ENCODE assay signal across 9 cellular contexts in genomic region chr6:119148102-119148824, GRCh38.
DNase-seq lines count a peak whose midpoint lies in the region; ATAC-seq, FAIRE-seq and TF ChIP-seq lines count a peak whose summit lies in the region.
"Had no signal": no experiment of that assay in that cellular context is flagged by ENCODE, and none has a peak within 500 bp of the region (broad histone marks: within the 10 kb centered on the region; RNA-seq: fewer than 3 reads in every experiment).

No MANE protein-coding gene starts in this region.

- H2AFZ ChIP-seq in K562 (ENCODE audit: low read depth, low read length): peak overlapping the region; percentile 78

- H3K4me1 ChIP-seq in CD8-positive, alpha-beta T cell (ENCODE audit: insufficient read depth, low read length): no peaks in the 10 kb centered on the region
- H3K4me1 ChIP-seq in K562 (replicated peaks in 1 of 2; ENCODE audit: control insufficient read depth in 2 of 2, insufficient read depth in 2 of 2, low read length in 2 of 2): peaks cover 23 to 39% of the 10 kb centered on the region in 2 experiments

- no peak overlapping the region for H3K27ac ChIP-seq in CD8-positive, alpha-beta T cell (ENCODE audit: low read depth, low read length)
- peak overlapping the region; percentile 85 for H3K27ac ChIP-seq in K562 (ENCODE audit: extremely low read depth, low read depth, low read length)

- TF ChIP-seq EP300 in K562 (IDR thresholded peaks at IDR 0.05; ENCODE audit: low read length): no peak

- BruUV-seq in K562 (replicated peaks; lab: Mats Ljungman, UMichigan): no TSS peak

- no peaks in the 10 kb centered on the region for H3K79me2 ChIP-seq in K562 (ENCODE audit: control insufficient read depth, insufficient read depth, low read length)

- peak; percentile 87 for FAIRE-seq in K562 (lab: Jason Lieb, UNC)

- H4K20me1 ChIP-seq in K562 (replicated peaks; ENCODE audit: control insufficient read depth, insufficient read depth, low read length): no peaks in the 10 kb centered on the region

- CTCF ChIA-PET in CD8-positive, alpha-beta T cell (lab: Charles Lee): interaction anchor here (0.7 to 2.3 kb wide), 7 partner anchors 14 to 360 kb away, joined by 3 to 7 read pairs (median 3); no protein-coding TSS in a partner anchor
- CTCF ChIA-PET in K562 (lab: Yijun Ruan, JAX; ENCODE audit: low intra/inter-chr PET ratio): interaction anchor here (0.6 kb wide), 1 partner anchor 594 kb away, joined by 5 read pairs; no protein-coding TSS in a partner anchor

- no peak overlapping the region for H3K27ac Mint-ChIP-seq in CD8-positive, alpha-beta T cell
- H3K27ac Mint-ChIP-seq in immature natural killer cell: peak overlapping the region in 3 of 6 donors; percentile 53 to 64 (median 63)
- peak overlapping the region; percentile 81 for H3K27ac Mint-ChIP-seq in stimulated activated naive CD8-positive, alpha-beta T cell treated with anti-CD3 and anti-CD28 coated beads, Interleukin-15, Interleukin-2, amounts not matched to agents 100 ng/mL and 50 ng/mL, for 24 hours
- H3K27ac Mint-ChIP-seq: activated B cell treated with CpG ODN at 0.5 μM for 24 hours had no signal

- peaks cover 1% of the 10 kb centered on the region for H3K4me1 Mint-ChIP-seq in CD8-positive, alpha-beta T cell (ENCODE audit: low read depth)
- peaks cover 26 to 46% of the 10 kb centered on the region in 2 donors for H3K4me1 Mint-ChIP-seq in immature natural killer cell
- H3K4me1 Mint-ChIP-seq in stimulated activated naive CD8-positive, alpha-beta T cell treated with anti-CD3 and anti-CD28 coated beads, Interleukin-15, Interleukin-2, amounts not matched to agents 100 ng/mL and 50 ng/mL, for 24 hours (ENCODE audit: low read depth): peaks cover 56% of the 10 kb centered on the region

- H3K9me3 ChIP-seq in CD8-positive, alpha-beta T cell (ENCODE audit: low read length): no peaks in the 10 kb centered on the region
- H3K9me3 ChIP-seq in K562 (replicated peaks; ENCODE audit: control insufficient read depth, insufficient read depth, low read depth, low read length): peaks cover 4% of the 10 kb centered on the region; the same call in 1 of the 2 replicates

- no peaks in the 10 kb centered on the region for H3K36me3 Mint-ChIP-seq in CD8-positive, alpha-beta T cell
- no peaks in the 10 kb centered on the region for H3K36me3 Mint-ChIP-seq in immature natural killer cell
- H3K36me3 Mint-ChIP-seq in stimulated activated naive CD8-positive, alpha-beta T cell treated with anti-CD3 and anti-CD28 coated beads, Interleukin-15, Interleukin-2, amounts not matched to agents 100 ng/mL and 50 ng/mL, for 24 hours (ENCODE audit: low read depth): no peaks in the 10 kb centered on the region

- H3K27me3 Mint-ChIP-seq in CD8-positive, alpha-beta T cell (ENCODE audit: low read depth): no peaks in the 10 kb centered on the region
- H3K27me3 Mint-ChIP-seq in immature natural killer cell (ENCODE audit: low read depth in 3 of 3): peaks cover 0 to 3% (median 2%) of the 10 kb centered on the region in 3 donors
- peaks cover 11% of the 10 kb centered on the region for H3K27me3 Mint-ChIP-seq in stimulated activated naive CD8-positive, alpha-beta T cell treated with anti-CD3 and anti-CD28 coated beads, Interleukin-15, Interleukin-2, amounts not matched to agents 100 ng/mL and 50 ng/mL, for 24 hours

- H3K4me2 ChIP-seq in K562 (ENCODE audit: insufficient read depth, low read length): peak overlapping the region; percentile 70; the same call in 1 of the 2 replicates

- POLR2A ChIA-PET in CD8-positive, alpha-beta T cell (lab: Charles Lee): no interaction called here
- POLR2A ChIA-PET in K562 (lab: Yijun Ruan, JAX): interaction anchor here (0.6 to 3.6 kb wide), 5 partner anchors 10 to 470 kb away, joined by 3 to 25 read pairs (median 3); no protein-coding TSS in a partner anchor

- peak; percentile 43 to 78 for TF ChIP-seq RAD21 in K562 (CRISPR knock-in tag; conservative IDR thresholded peaks at IDR 0.05 in 1 of 2, IDR thresholded peaks at IDR 0.05 in 1 of 2)

- H3K27me3 ChIP-seq in CD8-positive, alpha-beta T cell (ENCODE audit: insufficient read depth, low read length): no peaks in the 10 kb centered on the region
- H3K27me3 ChIP-seq in K562 (ENCODE audit: control insufficient read depth in 2 of 2, insufficient read depth in 2 of 2, low read length in 2 of 2): no peaks in the 10 kb centered on the region

- no peak for DNase-seq in CD8-positive, alpha-beta T cell
- peak; percentile 52 for DNase-seq in GM20000 (ENCODE audit: low spot score)
- DNase-seq in NCI-H526 (lab: John Stamatoyannopoulos, UW): peak; percentile 63 to 83
- peak; percentile 31 to 71 (median 40) for DNase-seq in K562 (ENCODE audit: extremely low read depth in 1 of 4, low spot score in 3 of 4)
- peak in 2 of 3 donors; percentile 22 to 33 for DNase-seq in immature natural killer cell
- DNase-seq in cortex of kidney (lab: John Stamatoyannopoulos, UW): no peak
- DNase-seq: activated B cell treated with CpG ODN at 0.5 μM for 24 hours had no signal

- H3K36me3 ChIP-seq in CD8-positive, alpha-beta T cell (ENCODE audit: insufficient read depth, low read length): no peaks in the 10 kb centered on the region
- H3K36me3 ChIP-seq in K562 (ENCODE audit: control insufficient read depth, insufficient read depth, low read length): no peaks in the 10 kb centered on the region

- H3K4me3 Mint-ChIP-seq in CD8-positive, alpha-beta T cell: no peak overlapping the region
- peak overlapping the region in 1 of 5 donors; percentile 15 for H3K4me3 Mint-ChIP-seq in immature natural killer cell
- no peak overlapping the region for H3K4me3 Mint-ChIP-seq in stimulated activated naive CD8-positive, alpha-beta T cell treated with anti-CD3 and anti-CD28 coated beads, Interleukin-15, Interleukin-2, amounts not matched to agents 100 ng/mL and 50 ng/mL, for 24 hours
- H3K4me3 Mint-ChIP-seq: activated B cell treated with CpG ODN at 0.5 μM for 24 hours had no signal

- no peak overlapping the region for H3K4me3 ChIP-seq in CD8-positive, alpha-beta T cell (ENCODE audit: low read depth, low read length)
- H3K4me3 ChIP-seq in K562: no peak overlapping the region

- peak; percentile 40 for TF ChIP-seq CTCF in CD8-positive, alpha-beta T cell (IDR thresholded peaks at IDR 0.05)
- TF ChIP-seq CTCF in GM20000 (IDR thresholded peaks at IDR 0.05; ENCODE audit: extremely low read depth, missing control alignments): peak; percentile 64
- TF ChIP-seq CTCF in K562 (IDR thresholded peaks at IDR 0.05 in 2 of 3, conservative IDR thresholded peaks at IDR 0.05 in 1 of 3; ENCODE audit: insufficient read depth in 2 of 3, low read depth in 1 of 3, low read length in 3 of 3): peak; percentile 44 to 69 (median 52); a peak in 5 of 6 replicates

- H3K9me3 Mint-ChIP-seq in CD8-positive, alpha-beta T cell: no peaks in the 10 kb centered on the region
- H3K9me3 Mint-ChIP-seq in immature natural killer cell: no peaks in the 10 kb centered on the region
- no peaks in the 10 kb centered on the region for H3K9me3 Mint-ChIP-seq in stimulated activated naive CD8-positive, alpha-beta T cell treated with anti-CD3 and anti-CD28 coated beads, Interleukin-15, Interleukin-2, amounts not matched to agents 100 ng/mL and 50 ng/mL, for 24 hours
- H3K9me3 Mint-ChIP-seq: activated B cell treated with CpG ODN at 0.5 μM for 24 hours had no signal

- 57% methylated on average over 5 of the region's 5 CpGs for WGBS in K562 (ENCODE audit: insufficient coverage, low coverage, missing lambda C conversion rate)

- intact Hi-C loops in CD8-positive, alpha-beta T cell (cut with DNase I, micrococcal nuclease): no loop called here
- intact Hi-C loops in K562 (cut with micrococcal nuclease): loop anchor here (5.0 to 10.0 kb wide), 5 partner anchors 199 to 917 kb away; partner anchors contain the start of gene MAN1A1

- peak overlapping the region; percentile 39 to 59; a peak in 2 of 4 replicates for H3K9ac ChIP-seq in K562 (ENCODE audit: insufficient read depth in 1 of 2, low read depth in 2 of 2, low read length in 2 of 2)

- H3K9me1 ChIP-seq in K562 (ENCODE audit: control insufficient read depth, insufficient read depth, low read length): no peaks in the 10 kb centered on the region

- in situ Hi-C loops in K562 (cut with MboI): no loop called here

- no peak for TF ChIP-seq POLR2A in K562 (conservative IDR thresholded peaks at IDR 0.05)

- ATAC-seq in CD8-positive, alpha-beta T cell: no peak
- peak; percentile 57 for ATAC-seq in K562
- ATAC-seq in HG02884 (IDR thresholded peaks at IDR 0.05; ENCODE audit: unreplicated experiment): no peak

TF ChIP-seq in K562, 482 proteins besides CTCF, POLR2A, EP300 and RAD21 (continues in another document):
- TF ChIP-seq NFIC (IDR thresholded peaks at IDR 0.05): peak; percentile 67
- TF ChIP-seq POLR3A (IDR thresholded peaks at IDR 0.05; ENCODE audit: borderline replicate concordance, extremely low read depth, insufficient read depth, insufficient read length): no peak
- no peak for TF ChIP-seq NCOA4 (IDR thresholded peaks at IDR 0.05; ENCODE audit: partially characterized antibody)
- TF ChIP-seq ZNF384 (IDR thresholded peaks at IDR 0.05; ENCODE audit: low read depth, low read length): peak; percentile 83
- TF ChIP-seq ZNF3 (CRISPR knock-in tag; IDR thresholded peaks at IDR 0.05): no peak
- peak; percentile 29; the same call in 1 of the 2 replicates for TF ChIP-seq CC2D1A (IDR thresholded peaks at IDR 0.05)
- no peak for TF ChIP-seq ELF2 (CRISPR knock-in tag; IDR thresholded peaks at IDR 0.05)
- TF ChIP-seq PHB2 (IDR thresholded peaks at IDR 0.05; ENCODE audit: low read depth): no peak
- no peak for TF ChIP-seq KDM4B (IDR thresholded peaks at IDR 0.05; ENCODE audit: borderline replicate concordance in 2 of 2, low read depth in 1 of 2)
- no peak for TF ChIP-seq ZNF174 (CRISPR knock-in tag; IDR thresholded peaks at IDR 0.05)
- peak; percentile 43; the same call in 1 of the 2 replicates for TF ChIP-seq SMC3 (conservative IDR thresholded peaks at IDR 0.05; ENCODE audit: insufficient read depth, low read depth, low read length)
- no peak for TF ChIP-seq KLF16 (IDR thresholded peaks at IDR 0.05)
- no peak for TF ChIP-seq GTF2A2 (tag; IDR thresholded peaks at IDR 0.05)
- TF ChIP-seq TFAP4 (CRISPR knock-in tag; IDR thresholded peaks at IDR 0.05; ENCODE audit: borderline replicate concordance): no peak
- TF ChIP-seq GABPA (tag; conservative IDR thresholded peaks at IDR 0.05; ENCODE audit: low read depth): no peak

Comparison
In these comparisons a context has a peak if more than half of its experiments do, and no peak if none do; other contexts are left out.
1. DNase-seq: peak in GM20000 (single experiment), NCI-H526 (2 of 2), K562 (4 of 4) and immature natural killer cell (2 of 3); none in CD8-positive, alpha-beta T cell (0 of 7) and cortex of kidney (single experiment).
2. Peak in every context shown above with its lines, with median percentiles within 50 percentile points of each other: CTCF ChIP-seq.